8 cellular contexts compared by ENCODE assay signal in genomic region chr17:39200957-39201510, GRCh38. TPM values are rescaled to one million over a fixed set of nuclear protein-coding genes. Genes with fewer than 3 reads are reported as not detected.
DNase-seq lines count a peak whose midpoint lies in the region; ATAC-seq, FAIRE-seq and TF ChIP-seq lines count a peak whose summit lies in the region.

No MANE protein-coding gene starts in this region.

- H4K8ac ChIP-seq in trophoblast cell (ENCODE audit: low read depth, low read length) = peak overlapping the region; percentile 47

- H2BK12ac ChIP-seq in trophoblast cell (ENCODE audit: low read length) = no peak overlapping the region

- H4K91ac ChIP-seq in trophoblast cell (ENCODE audit: low read depth, low read length) = no peak overlapping the region

- H3K9me3 ChIP-seq in ES-I3 (ENCODE audit: control insufficient read depth, insufficient read depth, low read length) (no peaks in the 10 kb centered on the region), PC-3 (ENCODE audit: low read length) (no peaks in the 10 kb centered on the region), trophoblast cell (ENCODE audit: insufficient read depth, low read depth, low read length) (no peaks in the 10 kb centered on the region)

- no peak overlapping the region for H2BK5ac ChIP-seq in trophoblast cell (ENCODE audit: low read depth, low read length, poor library complexity)

- no peak overlapping the region for H2AK5ac ChIP-seq in trophoblast cell (ENCODE audit: low read length)

- no peak for DNase-seq in PC-3
- no peak for DNase-seq in epithelial cell of proximal tubule (ENCODE audit: low read depth)
- no peak for DNase-seq in trophoblast cell
- DNase-seq in ecto neural progenitor cell (ENCODE audit: low spot score) = no peak
- no peak for DNase-seq in NCI-H187 treated with DMSO at 0.1 percent for 48 hours (lab: John Stamatoyannopoulos, UW)
- no peak for DNase-seq in RCC 7860 (ENCODE audit: low spot score)

- H3K14ac ChIP-seq in trophoblast cell (ENCODE audit: low read length) = no peak overlapping the region

- no peak overlapping the region for H3K23ac ChIP-seq in trophoblast cell (ENCODE audit: low read length)

- TF ChIP-seq CTCF in PC-3 (conservative IDR thresholded peaks at IDR 0.05; ENCODE audit: low read depth, low read length) (no peak), epithelial cell of proximal tubule (conservative IDR thresholded peaks at IDR 0.05; ENCODE audit: low read depth, low read length) (no peak)

- H3K18ac ChIP-seq in trophoblast cell (ENCODE audit: low read length) = no peak overlapping the region

- H2AFZ ChIP-seq in PC-3 (ENCODE audit: low read length) (no peak overlapping the region), trophoblast cell (ENCODE audit: insufficient read depth, low read length, poor library complexity) (no peak overlapping the region)

- intact Hi-C loops in PC-3 (cut with micrococcal nuclease) = no loop called here

- POLR2A ChIA-PET in PC-3 (lab: Charles Lee; ENCODE audit: unreplicated experiment) = interaction anchor here (0.6 kb wide), 1 partner anchor 213 kb away, joined by 5 read pairs; no protein-coding TSS in a partner anchor

- H3F3A ChIP-seq in PC-3 (ENCODE audit: low read length, unreplicated experiment) = no peaks in the 10 kb centered on the region

- H3K9ac ChIP-seq in ES-I3 (ENCODE audit: low read depth, low read length) (peak overlapping the region; percentile 80), PC-3 (ENCODE audit: low read length) (peak overlapping the region; percentile 99), trophoblast cell (ENCODE audit: low read length) (peak overlapping the region; percentile 100)

- H4K12ac ChIP-seq in trophoblast cell (ENCODE audit: low read depth, low read length) = peak overlapping the region; percentile 41

- peaks cover 7% of the 10 kb centered on the region for H3K79me1 ChIP-seq in trophoblast cell (ENCODE audit: low read length)

- peaks cover 35% of the 10 kb centered on the region for H3K79me2 ChIP-seq in PC-3 (ENCODE audit: low read length)
- peaks cover 9% of the 10 kb centered on the region for H3K79me2 ChIP-seq in trophoblast cell (ENCODE audit: control insufficient read depth, insufficient read depth, low read length, poor library complexity)

- no peaks in the 10 kb centered on the region for H3K27me3 ChIP-seq in PC-3 (ENCODE audit: low read length)
- H3K27me3 ChIP-seq in trophoblast cell (ENCODE audit: insufficient read depth, low read length) = no peaks in the 10 kb centered on the region

- no CpG with 5 or more reads among the region's 11 CpGs for WGBS in trophoblast cell (ENCODE audit: extremely low coverage, insufficient coverage, insufficient read length)

- FAIRE-seq in RCC 7860 (lab: Jason Lieb, UNC) = no peak

- H3K36me3 ChIP-seq in ES-I3 (ENCODE audit: insufficient read depth, low read length) = peaks cover 24% of the 10 kb centered on the region
- peaks cover 29% of the 10 kb centered on the region for H3K36me3 ChIP-seq in PC-3 (ENCODE audit: low read depth, low read length)
- peaks cover 31 to 41% of the 10 kb centered on the region in 2 experiments for H3K36me3 ChIP-seq in trophoblast cell (ENCODE audit: control insufficient read depth in 1 of 2, insufficient read depth in 2 of 2, low read length in 2 of 2)

- H3K9me2 ChIP-seq in PC-3 (replicated peaks; ENCODE audit: low read length) = no peaks in the 10 kb centered on the region

- H3K27ac ChIP-seq in PC-3 (ENCODE audit: low read length) = peak overlapping the region; percentile 94
- peak overlapping the region; percentile 80 for H3K27ac ChIP-seq in trophoblast cell (ENCODE audit: low read depth, low read length)

- H2BK120ac ChIP-seq in trophoblast cell (ENCODE audit: insufficient read depth, low read length, poor library complexity) = no peak overlapping the region

- H3K4me2 ChIP-seq in PC-3 (ENCODE audit: low read length) (peak overlapping the region; percentile 88), trophoblast cell (ENCODE audit: low read length) (peak overlapping the region; percentile 89)

- H3K4me3 ChIP-seq in PC-3 (ENCODE audit: low read length) (peak overlapping the region; percentile 93), epithelial cell of proximal tubule (ENCODE audit: low read depth, low read length) (peak overlapping the region; percentile 92), trophoblast cell (ENCODE audit: low read depth, low read length) (peak overlapping the region; percentile 59)

- peaks cover 8% of the 10 kb centered on the region; the same call in 1 of the 2 replicates for H3K4me1 ChIP-seq in ES-I3 (ENCODE audit: insufficient read depth, low read length)
- peaks cover 24% of the 10 kb centered on the region; the same call in 1 of the 2 replicates for H3K4me1 ChIP-seq in PC-3 (ENCODE audit: insufficient read depth, low read length)
- peaks cover 12 to 17% of the 10 kb centered on the region in 2 experiments for H3K4me1 ChIP-seq in trophoblast cell (ENCODE audit: control insufficient read depth in 1 of 2, insufficient read depth in 2 of 2, low read length in 2 of 2)

- no TSS peak for BruUV-seq in PC-3 (replicated peaks; lab: Mats Ljungman, UMichigan)

- CTCF ChIA-PET in PC-3 (lab: Charles Lee) = no interaction called here

- peak overlapping the region; percentile 41 for H3K4ac ChIP-seq in trophoblast cell (ENCODE audit: low read depth, low read length)

- H4K20me1 ChIP-seq in PC-3 (ENCODE audit: low read length) = peaks cover 23% of the 10 kb centered on the region

- ATAC-seq in PC-3 (no peak), HG02623 (IDR thresholded peaks at IDR 0.05; ENCODE audit: unreplicated experiment) (no peak)

RNA-seq across cellular contexts. Expression of gene RPL19, which starts 1.0 kb away (rescaled TPM):
- total RNA-seq in PC-3 (2014; rRNA removed) = 2,496 and 2,509 TPM in 2 replicates
- 2,234 and 2,474 TPM in 2 replicates for total RNA-seq in epithelial cell of proximal tubule
- 1,663 and 1,757 TPM in 2 replicates for polyA plus RNA-seq in trophoblast cell (2013)

RNA-seq across cellular contexts. Expression of gene CACNB1, which starts 3.6 kb away (rescaled TPM):
- total RNA-seq in PC-3 (2014; rRNA removed) (4.3 and 6.0 TPM in 2 replicates), epithelial cell of proximal tubule (2.4 and 5.9 TPM in 2 replicates)
- 0.99 and 1.1 TPM in 2 replicates for polyA plus RNA-seq in trophoblast cell (2013)

RNA-seq across cellular contexts. Expression of gene STAC2, which starts 24.7 kb away (rescaled TPM):
- total RNA-seq in PC-3 (2014; rRNA removed) = not detected in 2 replicates
- not detected in 2 replicates for total RNA-seq in epithelial cell of proximal tubule
- not detected in 2 replicates for polyA plus RNA-seq in trophoblast cell (2013)

RNA-seq across cellular contexts. Expression of gene ARL5C, which starts 35.1 kb away (rescaled TPM):
- total RNA-seq in PC-3 (2014; rRNA removed) = 0.58 TPM in 1 of 2 replicates, not detected in the other
- total RNA-seq in epithelial cell of proximal tubule = not detected in 2 replicates
- not detected in 2 replicates for polyA plus RNA-seq in trophoblast cell (2013)

RNA-seq across cellular contexts. Expression of gene PLXDC1, which starts 49.6 kb away (rescaled TPM):
- not detected in 2 replicates for total RNA-seq in PC-3 (2014; rRNA removed)
- total RNA-seq in epithelial cell of proximal tubule = not detected in 2 replicates
- polyA plus RNA-seq in trophoblast cell (2013) = 0.40 and 0.55 TPM in 2 replicates
